In genomic region chrX:153927936-153928760, GRCh38 we compare ENCODE assay signal across 1 cellular context.
TF ChIP-seq lines count a peak whose summit lies in the region.

No MANE protein-coding gene starts in this region.

TF ChIP-seq in K562, 482 proteins besides CTCF, POLR2A, EP300 and RAD21 (continues in another document):
- TF ChIP-seq RBM14 (IDR thresholded peaks at IDR 0.05; ENCODE audit: borderline replicate concordance, insufficient read depth, low read depth, low read length), result no peak
- TF ChIP-seq BDP1 (IDR thresholded peaks at IDR 0.05; ENCODE audit: insufficient read depth, insufficient read length), result no peak
- TF ChIP-seq EGR1 (conservative IDR thresholded peaks at IDR 0.05), result peak; percentile 65
- TF ChIP-seq PTTG1 (tag; IDR thresholded peaks at IDR 0.05; ENCODE audit: low read depth), result no peak
- TF ChIP-seq USF1 (CRISPR knock-in tag; IDR thresholded peaks at IDR 0.05), result peak; percentile 97
- no peak for TF ChIP-seq HMBOX1 (IDR thresholded peaks at IDR 0.05)
- no peak for TF ChIP-seq ID3 (CRISPR knock-in tag; IDR thresholded peaks at IDR 0.05)
- TF ChIP-seq ID3 (tag; IDR thresholded peaks at IDR 0.05), result peak; percentile 68; the same call in 1 of the 2 replicates
- TF ChIP-seq HNRNPK (IDR thresholded peaks at IDR 0.05; ENCODE audit: low read depth, low read length, poor library complexity, severe bottlenecking), result no peak
- no peak for TF ChIP-seq ZNF655 (CRISPR knock-in tag; IDR thresholded peaks at IDR 0.05)
- TF ChIP-seq HDAC8 (tag; IDR thresholded peaks at IDR 0.05), result no peak
- TF ChIP-seq ETV6 (IDR thresholded peaks at IDR 0.05; ENCODE audit: borderline replicate concordance in 1 of 2, low read depth in 2 of 2, low read length in 1 of 2), result no peak
- TF ChIP-seq ETV6 (CRISPR knock-in tag; IDR thresholded peaks at IDR 0.05; ENCODE audit: borderline replicate concordance), result no peak
- no peak for TF ChIP-seq DNMT1 (IDR thresholded peaks at IDR 0.05)
- no peak for TF ChIP-seq ATF1 (CRISPR knock-in tag; IDR thresholded peaks at IDR 0.05)
- peak; percentile 73 for TF ChIP-seq ATF1 (tag; IDR thresholded peaks at IDR 0.05)
- TF ChIP-seq HDAC2 (IDR thresholded peaks at IDR 0.05), result no peak
- TF ChIP-seq ZNF644 (tag; IDR thresholded peaks at IDR 0.05; ENCODE audit: low read depth), result no peak
- TF ChIP-seq E2F1 (CRISPR knock-in tag; IDR thresholded peaks at IDR 0.05), result peak; percentile 78
- TF ChIP-seq ARID2 (IDR thresholded peaks at IDR 0.05), result no peak
- no peak for TF ChIP-seq ZNF717 (CRISPR knock-in tag; IDR thresholded peaks at IDR 0.05)
- no peak for TF ChIP-seq ZNF175 (CRISPR knock-in tag; IDR thresholded peaks at IDR 0.05; ENCODE audit: low read depth)
- no peak for TF ChIP-seq CBFB (CRISPR knock-in tag; IDR thresholded peaks at IDR 0.05)
- TF ChIP-seq CLOCK (CRISPR knock-in tag; IDR thresholded peaks at IDR 0.05; ENCODE audit: borderline replicate concordance), result no peak
- TF ChIP-seq E2F4 (CRISPR knock-in tag; IDR thresholded peaks at IDR 0.05; ENCODE audit: low read depth), result no peak
- no peak for TF ChIP-seq SNRNP70 (optimal IDR thresholded peaks at IDR 0.05; ENCODE audit: low read depth, low read length)
- TF ChIP-seq ZBTB12 (CRISPR knock-in tag; IDR thresholded peaks at IDR 0.05), result no peak
- no peak for TF ChIP-seq FOXO4 (CRISPR knock-in tag; IDR thresholded peaks at IDR 0.05)
- peak; percentile 74 for TF ChIP-seq MEIS2 (IDR thresholded peaks at IDR 0.05; ENCODE audit: partially characterized antibody)
- 0 out of 2 replicates have a peak, but pooled peaks have one; percentile 16 for TF ChIP-seq ESRRA (IDR thresholded peaks at IDR 0.05; ENCODE audit: borderline replicate concordance, low read depth)
- no peak for TF ChIP-seq ZNF274 (IDR thresholded peaks at IDR 0.05; ENCODE audit: borderline replicate concordance, low read depth, low read length)
- no peak for TF ChIP-seq SRSF3 (IDR thresholded peaks at IDR 0.05; ENCODE audit: insufficient read depth, low read length)
- TF ChIP-seq ZNF134 (CRISPR knock-in tag; conservative IDR thresholded peaks at IDR 0.05), result no peak
- TF ChIP-seq ZBTB49 (CRISPR knock-in tag; IDR thresholded peaks at IDR 0.05; ENCODE audit: borderline replicate concordance), result no peak
- peak; percentile 41; the same call in 1 of the 2 replicates for TF ChIP-seq EP400 (IDR thresholded peaks at IDR 0.05)
- TF ChIP-seq KLF1 (tag; IDR thresholded peaks at IDR 0.05), result peak; percentile 60; the same call in 1 of the 2 replicates
- no peak for TF ChIP-seq BRD9 (IDR thresholded peaks at IDR 0.05; ENCODE audit: low read depth, partially characterized antibody)
- TF ChIP-seq ELF2 (CRISPR knock-in tag; IDR thresholded peaks at IDR 0.05), result 0 out of 2 replicates have a peak, but pooled peaks have one; percentile 34
- no peak for TF ChIP-seq NEUROD1 (IDR thresholded peaks at IDR 0.05; ENCODE audit: borderline replicate concordance, low read depth, low read length, partially characterized antibody)
- TF ChIP-seq SRSF1 (IDR thresholded peaks at IDR 0.05; ENCODE audit: low read depth, low read length), result no peak
- TF ChIP-seq TCF7 (IDR thresholded peaks at IDR 0.05; ENCODE audit: borderline replicate concordance), result no peak
- no peak for TF ChIP-seq SMARCC2 (IDR thresholded peaks at IDR 0.05; ENCODE audit: low read depth)
- peak in 1 of 2 experiments; percentile 52; a peak in 1 of 4 replicates for TF ChIP-seq HDAC1 (IDR thresholded peaks at IDR 0.05)
- no peak for TF ChIP-seq STAT5B (CRISPR knock-in tag; IDR thresholded peaks at IDR 0.05)
- TF ChIP-seq MTF1 (CRISPR knock-in tag; IDR thresholded peaks at IDR 0.05; ENCODE audit: borderline replicate concordance), result no peak
- TF ChIP-seq MTA2 (IDR thresholded peaks at IDR 0.05; ENCODE audit: low read depth), result no peak
- peak; percentile 93 for TF ChIP-seq CTBP1 (IDR thresholded peaks at IDR 0.05; ENCODE audit: borderline replicate concordance)
- 0 out of 2 replicates have a peak, but pooled peaks have one; percentile 16 for TF ChIP-seq PTBP1 (IDR thresholded peaks at IDR 0.05; ENCODE audit: low read depth, low read length)
- no peak for TF ChIP-seq U2AF1 (optimal IDR thresholded peaks at IDR 0.05; ENCODE audit: low read depth, low read length)
- TF ChIP-seq ZNF740 (CRISPR knock-in tag; IDR thresholded peaks at IDR 0.05), result no peak
- TF ChIP-seq ZNF740 (tag; IDR thresholded peaks at IDR 0.05), result no peak
- no peak for TF ChIP-seq SIX5 (IDR thresholded peaks at IDR 0.05; ENCODE audit: borderline replicate concordance in 1 of 2, insufficient read depth in 1 of 2, low read depth in 1 of 2, low read length in 2 of 2)
- TF ChIP-seq ZNF232 (CRISPR knock-in tag; IDR thresholded peaks at IDR 0.05), result no peak
- TF ChIP-seq TFAP4 (CRISPR knock-in tag; IDR thresholded peaks at IDR 0.05; ENCODE audit: borderline replicate concordance), result peak; percentile 97
- no peak for TF ChIP-seq PRMT5 (CRISPR knock-in tag; IDR thresholded peaks at IDR 0.05)
- no peak for TF ChIP-seq SMAD3 (CRISPR knock-in tag; conservative IDR thresholded peaks at IDR 0.05)
- no peak for TF ChIP-seq ZNF431 (CRISPR knock-in tag; IDR thresholded peaks at IDR 0.05)
